In the genomic region with DNA sequence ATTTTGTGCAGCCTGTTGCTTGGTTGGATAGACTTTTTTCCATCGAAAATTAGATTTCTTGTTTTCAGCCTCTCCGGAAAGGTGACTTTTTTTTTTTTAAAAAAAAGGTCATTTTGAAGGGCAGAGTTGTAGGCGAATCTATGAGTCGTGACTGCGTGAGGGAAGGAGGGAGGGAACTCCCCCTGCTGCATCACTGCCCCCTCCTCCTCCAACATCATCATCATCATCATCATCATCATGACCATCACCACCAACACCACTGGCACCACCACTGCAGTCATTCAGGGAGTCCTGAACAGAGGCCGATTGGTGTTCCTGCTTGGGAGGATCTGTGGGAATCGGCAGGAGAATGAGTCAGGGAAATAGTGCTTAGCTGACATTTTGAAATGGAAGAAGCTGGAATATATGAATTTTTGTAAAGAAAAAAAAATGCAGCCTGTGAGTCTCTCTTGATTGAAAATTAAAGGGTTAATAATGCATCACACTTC, we compare ENCODE assay signal across 8 cellular contexts. TPM values are rescaled to one million over a fixed set of nuclear protein-coding genes. Genes with fewer than 3 reads are reported as not detected.
DNase-seq lines count a peak whose midpoint lies in the region; ATAC-seq and TF ChIP-seq lines count a peak whose summit lies in the region.

No MANE protein-coding gene starts in this region.

- CTCF ChIA-PET in OCI-LY7 (lab: Charles Lee; ENCODE audit: unreplicated experiment), result interaction anchor here (0.6 to 1.3 kb wide), 2 partner anchors 11 to 715 kb away, joined by 3 read pairs; no protein-coding TSS in a partner anchor

- no peaks in the 10 kb centered on the region for H3K9me2 ChIP-seq in OCI-LY7 (ENCODE audit: insufficient read depth, low read length)

- peak overlapping the region; percentile 94 for H3K4me3 ChIP-seq in OCI-LY7 (ENCODE audit: low read depth, low read length, poor library complexity, severe bottlenecking)
- peak overlapping the region; percentile 74 for H3K4me3 ChIP-seq in ectodermal cell (ENCODE audit: insufficient read depth, low read depth, low read length)

- H3K27ac Mint-ChIP-seq in naive B cell, result no peak overlapping the region

- peaks cover 8 to 20% (median 16%) of the 10 kb centered on the region in 3 donors for H3K4me1 Mint-ChIP-seq in naive B cell

- DNase-seq in Daoy (ENCODE audit: low read depth), result peak; percentile 80
- DNase-seq in OCI-LY7 (ENCODE audit: low spot score), result peak; percentile 48
- DNase-seq in naive B cell, result no peak
- no peak for DNase-seq in mesenteric fat pad (ENCODE audit: low spot score)
- DNase-seq in NCI-H1048 (lab: John Stamatoyannopoulos, UW), result no peak
- no peak for DNase-seq in KBM-7
- no peak for DNase-seq in UCSD-AML1 (lab: John Stamatoyannopoulos, UW; ENCODE audit: unreplicated experiment)

- peak overlapping the region; percentile 93 for H3K4me2 ChIP-seq in OCI-LY7 (ENCODE audit: low read length)

- peaks cover 37% of the 10 kb centered on the region in 3 donors for H3K27me3 Mint-ChIP-seq in naive B cell

- H3K4me3 Mint-ChIP-seq in naive B cell, result peak overlapping the region in 7 of 8 donors; percentile 72 to 89 (median 83)

- H3K36me3 ChIP-seq in OCI-LY7 (ENCODE audit: insufficient read depth, low read length) (peaks cover 18% of the 10 kb centered on the region), ectodermal cell (ENCODE audit: control insufficient read depth, insufficient read depth, low read length) (peaks cover 12% of the 10 kb centered on the region)

- peak overlapping the region; percentile 91 for H3K27ac ChIP-seq in OCI-LY7 (ENCODE audit: low read depth, low read length, poor library complexity, severe bottlenecking)
- H3K27ac ChIP-seq in ectodermal cell (ENCODE audit: insufficient read depth, low read depth, low read length, poor library complexity, severe bottlenecking), result no peak overlapping the region

- H3K9me3 ChIP-seq in OCI-LY7 (ENCODE audit: low read length), result no peaks in the 10 kb centered on the region
- H3K9me3 ChIP-seq in ectodermal cell (ENCODE audit: control insufficient read depth, low read length), result no peaks in the 10 kb centered on the region

- peak overlapping the region; percentile 70; the same call in 1 of the 2 replicates for H2AFZ ChIP-seq in OCI-LY7 (ENCODE audit: low read length)

- H3K79me2 ChIP-seq in OCI-LY7 (ENCODE audit: insufficient read depth, low read depth, low read length), result peaks cover 51% of the 10 kb centered on the region

- no peaks in the 10 kb centered on the region for H3K9me3 Mint-ChIP-seq in naive B cell

- TF ChIP-seq CTCF in OCI-LY7 (conservative IDR thresholded peaks at IDR 0.05; ENCODE audit: low read length), result no peak

- no peaks in the 10 kb centered on the region for H4K20me1 ChIP-seq in OCI-LY7 (ENCODE audit: insufficient read depth, low read length)

- in situ Hi-C loops in KBM-7 (cut with MboI; ENCODE audit: low pct_unique_long_range_greater_than_20kb, low sequenced_read_pairs), result loop anchor here (25.0 kb wide), 2 partner anchors 495 to 670 kb away; no protein-coding TSS in a partner anchor

- TSS peak; percentile 38 for BruUV-seq in OCI-LY7 (replicated peaks; lab: Mats Ljungman, UMichigan)

- 30 to 34% methylated on average over 7 of the region's 7 CpGs for WGBS in ectodermal cell, 2 experiments

- ATAC-seq in naive B cell (ENCODE audit: low read depth in 2 of 2), result no peak

- H3K36me3 Mint-ChIP-seq in naive B cell, result no peaks in the 10 kb centered on the region

- H3K27me3 ChIP-seq in ectodermal cell (ENCODE audit: control insufficient read depth, insufficient read depth, low read length, poor library complexity, severe bottlenecking), result peaks cover 5% of the 10 kb centered on the region

- intact Hi-C loops in OCI-LY7 (cut with micrococcal nuclease; ENCODE audit: unreplicated experiment), result loop anchor here (2.0 to 5.0 kb wide), 6 partner anchors 240 to 1425 kb away; a partner anchor contains a TSS

- H3K4me1 ChIP-seq in OCI-LY7 (ENCODE audit: insufficient read depth, low read length, poor library complexity, severe bottlenecking) (peaks cover 49% of the 10 kb centered on the region), ectodermal cell (ENCODE audit: control insufficient read depth, insufficient read depth, low read length) (peaks cover 33% of the 10 kb centered on the region)

- POLR2A ChIA-PET in OCI-LY7 (lab: Charles Lee), result interaction anchor here (0.6 to 4.9 kb wide), 6 partner anchors 12 to 1479 kb away, joined by 3 to 17 read pairs (median 4); a partner anchor contains a TSS

RNA-seq across cellular contexts. Expression of a gene that starts 1.2 kb away (rescaled TPM):
- 42.5 and 46.6 TPM in 2 replicates for total RNA-seq in Daoy (2014; rRNA removed; shearing (Covaris generic))
- 14.5 and 17.5 TPM in 2 replicates for total RNA-seq in OCI-LY7 (2014; rRNA removed; shearing (Covaris generic))
- total RNA-seq in OCI-LY7 (2022), result 21.5 and 22.5 TPM in 2 replicates
- 50.3 TPM for polyA plus RNA-seq in ectodermal cell (2013, experiment 1 of 4)
- 46.7 TPM for polyA plus RNA-seq in ectodermal cell (2013, experiment 2 of 4)
- 49.0 TPM for polyA plus RNA-seq in ectodermal cell (2013, experiment 3 of 4)
- polyA plus RNA-seq in ectodermal cell (2013, experiment 4 of 4), result 52.5 TPM
- not detected for polyA plus RNA-seq in naive B cell (ENCODE audit: low read depth in 6 of 6)
- 13.4 TPM for total RNA-seq in mesenteric fat pad

Comparison
In these comparisons a context has a peak if more than half of its experiments do, and no peak if none do; other contexts are left out.
1. DNase-seq: peak in Daoy (single experiment) and OCI-LY7 (single experiment); none in naive B cell (single experiment), mesenteric fat pad (single experiment), NCI-H1048 (single experiment), KBM-7 (single experiment) and UCSD-AML1 (single experiment).